Comparison of ENCODE assay signal across 7 cellular contexts in genomic region chr20:3980260-3981131, GRCh38. TPM values are rescaled to one million over a fixed set of nuclear protein-coding genes. Genes with fewer than 3 reads are reported as not detected.
DNase-seq lines count a peak whose midpoint lies in the region; ATAC-seq and TF ChIP-seq lines count a peak whose summit lies in the region.

No MANE protein-coding gene starts in this region.

- H3K9me3 ChIP-seq in Panc1 (ENCODE audit: control insufficient read depth, insufficient read depth, low read depth, low read length): no peaks in the 10 kb centered on the region
- no peaks in the 10 kb centered on the region for H3K9me3 ChIP-seq in breast epithelium
- H3K9me3 ChIP-seq in thymus (ENCODE audit: control insufficient read depth): no peaks in the 10 kb centered on the region

- H3K27me3 ChIP-seq in Panc1 (ENCODE audit: control insufficient read depth, insufficient read depth, low read length) (no peaks in the 10 kb centered on the region), breast epithelium (no peaks in the 10 kb centered on the region), thymus (ENCODE audit: control insufficient read depth, insufficient read depth) (no peaks in the 10 kb centered on the region)

- H3K27ac ChIP-seq in Panc1 (ENCODE audit: low read length) (peak overlapping the region; percentile 86), breast epithelium (peak overlapping the region; percentile 70 to 75), thymus (ENCODE audit: low read depth) (peak overlapping the region; percentile 85)

- H3K4me3 ChIP-seq in Panc1 (ENCODE audit: low read depth in 2 of 2, low read length in 2 of 2) (peak overlapping the region; percentile 32 to 62), breast epithelium (peak overlapping the region; percentile 17 to 58 (median 40)), thymus (ENCODE audit: low read length) (peak overlapping the region; percentile 8)

- intact Hi-C loops in Panc1 (cut with micrococcal nuclease; ENCODE audit: unreplicated experiment): no loop called here
- intact Hi-C loops in breast epithelium (cut with DNase I; ENCODE audit: low total_unique reads): no loop called here

- peaks cover 3% of the 10 kb centered on the region for H3K4me1 Mint-ChIP-seq in memory B cell

- H3K9me3 Mint-ChIP-seq in memory B cell: no peaks in the 10 kb centered on the region

- no TSS peak for BruUV-seq in Panc1 (replicated peaks; lab: Mats Ljungman, UMichigan)

- in situ Hi-C loops in Panc1 (cut with HindIII; ENCODE audit: low pct_unique_long_range_greater_than_20kb, low sequenced_read_pairs): no loop called here

- H3K27me3 Mint-ChIP-seq in memory B cell: no peaks in the 10 kb centered on the region

- H3K36me3 Mint-ChIP-seq in memory B cell: no peaks in the 10 kb centered on the region

- CTCF ChIA-PET in Panc1 (lab: Charles Lee): no interaction called here

- H3K4me1 ChIP-seq in Panc1 (ENCODE audit: control insufficient read depth, insufficient read depth, low read length): peaks cover 9% of the 10 kb centered on the region; the same call in 1 of the 2 replicates
- no peaks in the 10 kb centered on the region for H3K4me1 ChIP-seq in breast epithelium
- H3K4me1 ChIP-seq in thymus (ENCODE audit: control insufficient read depth, insufficient read depth, low read length): peaks cover 9% of the 10 kb centered on the region

- 52% methylated on average over 12 of the region's 12 CpGs for WGBS in thymus

- no peak for TF ChIP-seq CTCF in Panc1 (IDR thresholded peaks at IDR 0.05)
- no peak for TF ChIP-seq CTCF in breast epithelium (IDR thresholded peaks at IDR 0.05)

- TF ChIP-seq POLR2A in breast epithelium (IDR thresholded peaks at IDR 0.05): no peak

- H3K27ac Mint-ChIP-seq in memory B cell: peak overlapping the region; percentile 81

- H3K36me3 ChIP-seq in Panc1 (ENCODE audit: control insufficient read depth, insufficient read depth, low read length) (no peaks in the 10 kb centered on the region), breast epithelium (no peaks in the 10 kb centered on the region), thymus (ENCODE audit: control insufficient read depth, insufficient read depth) (no peaks in the 10 kb centered on the region)

- H3K4me3 Mint-ChIP-seq in memory B cell: peak overlapping the region; percentile 67

- POLR2A ChIA-PET in Panc1 (lab: Charles Lee): interaction anchor here (0.6 kb wide), 1 partner anchor 89 kb away, joined by 8 read pairs; no protein-coding TSS in a partner anchor

- DNase-seq in Panc1 (ENCODE audit: low read depth, low spot score) (peak; percentile 28), breast epithelium (ENCODE audit: low spot score in 2 of 2) (no peak), memory B cell (ENCODE audit: low spot score in 2 of 2) (no peak), Ammon's horn (ENCODE audit: low spot score) (no peak), T1000 (lab: John Stamatoyannopoulos, UW) (no peak)

- ATAC-seq in GM21447 (IDR thresholded peaks at IDR 0.05; ENCODE audit: unreplicated experiment) (peak; percentile 65), Panc1 (peak; percentile 85), memory B cell (ENCODE audit: low read depth) (no peak)

RNA-seq across cellular contexts. Expression of gene RNF24, which starts 34.9 kb away (rescaled TPM):
- total RNA-seq in Panc1 (2021; ENCODE audit: unreplicated experiment) (8.3 TPM), breast epithelium (10 to 100 TPM in 2 of 3 donors, 1 to 10 TPM in 1; 8.8 to 27.2 (median 22.0) TPM)
- 7.0 TPM for polyA plus RNA-seq in Panc1 (2012; ENCODE audit: insufficient read length)
- 3.5 TPM for polyA plus RNA-seq in thymus
